Comparison of ENCODE assay signal across 10 cellular contexts in the genomic region with DNA sequence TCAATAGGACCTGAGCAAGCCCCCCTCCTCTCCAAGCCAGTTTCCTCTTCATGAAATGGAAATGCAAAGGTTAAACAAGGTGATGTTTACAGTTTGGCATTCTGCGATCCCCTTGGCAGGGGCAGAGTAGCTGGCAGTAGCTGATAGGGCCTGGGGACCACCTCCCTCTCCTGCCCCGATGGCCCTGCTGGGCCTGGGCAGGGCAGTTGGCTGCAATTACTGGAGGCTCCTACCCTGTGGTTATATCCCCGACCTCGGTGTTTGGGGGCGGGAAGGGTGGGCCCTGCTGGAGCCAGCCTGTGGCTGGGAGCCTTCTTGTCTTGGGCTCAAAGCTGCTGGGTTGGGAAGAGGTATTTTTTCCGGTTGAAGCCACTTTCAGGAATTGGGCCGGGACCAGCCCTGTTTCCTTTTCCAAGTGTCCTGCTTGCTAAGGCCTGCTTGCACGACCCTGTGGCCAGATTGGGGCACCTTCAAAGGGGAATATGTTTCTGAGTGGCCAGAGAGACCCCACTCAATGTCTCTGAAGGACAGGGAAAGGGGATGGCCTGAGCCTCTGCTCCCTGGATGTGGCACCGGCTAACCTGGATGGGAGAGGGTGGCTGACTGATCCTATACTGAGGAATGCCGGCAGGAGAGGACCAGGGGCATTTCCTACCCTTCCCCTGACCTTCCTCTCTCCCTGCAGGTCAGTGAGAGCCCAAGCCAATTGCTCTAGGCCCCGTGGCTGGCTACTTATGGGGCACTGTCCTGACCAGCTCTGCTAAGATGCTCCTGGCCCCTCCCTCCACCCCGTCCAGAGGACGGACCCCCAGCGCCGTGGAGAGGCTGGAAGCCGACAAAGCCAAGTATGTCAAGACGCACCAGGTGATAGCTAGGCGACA. TPM values are rescaled to one million over a fixed set of nuclear protein-coding genes. Genes with fewer than 3 reads are reported as not detected.
DNase-seq lines count a peak whose midpoint lies in the region; FAIRE-seq and TF ChIP-seq lines count a peak whose summit lies in the region.
"Had no signal": no experiment of that assay in that cellular context is flagged by ENCODE, and none has a peak within 500 bp of the region (broad histone marks: within the 10 kb centered on the region; RNA-seq: fewer than 3 reads in every experiment).

No MANE protein-coding gene starts in this region.

- WGBS in adrenal gland, 4 donors: 54 to 78% (median 65%) methylated on average over 7 to 18 of the region's 18 CpGs

- no peak overlapping the region for H3K9ac ChIP-seq in OCI-LY1 (ENCODE audit: low read length)

- H3K4me3 ChIP-seq in AG04449 (ENCODE audit: low read depth, low read length) (peak overlapping the region; percentile 30; the same call in 1 of the 2 replicates), OCI-LY1 (ENCODE audit: low read depth, low read length, poor library complexity, severe bottlenecking) (no peak overlapping the region), osteoblast (ENCODE audit: insufficient read depth, low read length) (peak overlapping the region; percentile 63), adrenal gland (peak overlapping the region in 1 of 4 donors; percentile 61)

- DNase-seq in AG04449 (ENCODE audit: low read depth, low spot score) (no peak), glutamatergic neuron (no peak), osteoblast (ENCODE audit: insufficient read length, low spot score, missing footprints) (peak; percentile 76), adrenal gland (no peak), C1 segment of cervical spinal cord (lab: John Stamatoyannopoulos, UW) (no peak), activated T-cell treated with anti-CD3 and anti-CD28 coated beads for 4 hours (no peak), H54 (ENCODE audit: insufficient read length, low spot score) (no peak)

- H2AFZ ChIP-seq in OCI-LY1 (ENCODE audit: low read length): no peak overlapping the region
- peak overlapping the region; percentile 62 for H2AFZ ChIP-seq in osteoblast (ENCODE audit: low read length)

- H3K36me3 Mint-ChIP-seq in glutamatergic neuron (ENCODE audit: unreplicated experiment): no peaks in the 10 kb centered on the region

- intact Hi-C loops in adrenal gland (cut with DNase I): loop anchor here in 1 of 2 donors (10.0 kb wide), 1 partner anchor 126 kb away; no protein-coding TSS in a partner anchor

- H3K9me3 ChIP-seq in OCI-LY1 (ENCODE audit: low read length): no peaks in the 10 kb centered on the region
- no peaks in the 10 kb centered on the region for H3K9me3 ChIP-seq in osteoblast (ENCODE audit: low read depth, low read length)
- no peaks in the 10 kb centered on the region for H3K9me3 ChIP-seq in adrenal gland (replicated peaks in 1 of 3)

- H3K4me2 ChIP-seq in OCI-LY1 (ENCODE audit: low read length): peak overlapping the region; percentile 40; the same call in 1 of the 2 replicates
- H3K4me2 ChIP-seq in osteoblast (ENCODE audit: insufficient read depth, low read length): peak overlapping the region; percentile 76

- H3F3A ChIP-seq in OCI-LY1 (ENCODE audit: insufficient read depth, low read length): no peaks in the 10 kb centered on the region

- no peak for FAIRE-seq in H54 (lab: Jason Lieb, UNC)

- H3K4me1 ChIP-seq in OCI-LY1 (ENCODE audit: insufficient read depth, low read length, severe bottlenecking): peaks cover 9% of the 10 kb centered on the region
- peaks cover 4% of the 10 kb centered on the region for H3K4me1 ChIP-seq in osteoblast (ENCODE audit: insufficient read depth, low read length)
- peaks cover 10 to 15% of the 10 kb centered on the region in 2 donors for H3K4me1 ChIP-seq in adrenal gland (replicated peaks in 1 of 2)

- TF ChIP-seq CTCF in AG04449 (IDR thresholded peaks at IDR 0.05; ENCODE audit: insufficient read depth, low read length, missing control alignments): no peak
- TF ChIP-seq CTCF in OCI-LY1 (IDR thresholded peaks at IDR 0.05; ENCODE audit: low read length): no peak
- TF ChIP-seq CTCF in glutamatergic neuron (IDR thresholded peaks at IDR 0.05; ENCODE audit: partially characterized antibody, unreplicated experiment): no peak
- no peak for TF ChIP-seq CTCF in osteoblast (IDR thresholded peaks at IDR 0.05; ENCODE audit: extremely low read depth, low read depth, low read length)
- TF ChIP-seq CTCF in adrenal gland (IDR thresholded peaks at IDR 0.05): no peak

- H3K9me3 Mint-ChIP-seq in glutamatergic neuron (ENCODE audit: unreplicated experiment): peaks cover 4% of the 10 kb centered on the region

- peaks cover 20% of the 10 kb centered on the region for H3K4me1 Mint-ChIP-seq in glutamatergic neuron (ENCODE audit: low read depth, unreplicated experiment)

- H3K27ac ChIP-seq in OCI-LY1 (ENCODE audit: low read depth, low read length, poor library complexity, severe bottlenecking) (no peak overlapping the region), osteoblast (ENCODE audit: low read depth, low read length) (no peak overlapping the region), adrenal gland (peak overlapping the region in 1 of 5 donors; percentile 14)
- H3K27ac ChIP-seq: epithelial cell of prostate had no signal

- H3K4me3 Mint-ChIP-seq in glutamatergic neuron (ENCODE audit: unreplicated experiment): peak overlapping the region; percentile 72

- H3K79me2 ChIP-seq in OCI-LY1 (ENCODE audit: insufficient read depth, low read length) (no peaks in the 10 kb centered on the region), osteoblast (ENCODE audit: insufficient read depth, low read length) (no peaks in the 10 kb centered on the region)

- POLR2A ChIA-PET in AG04449 (lab: Yijun Ruan, JAX): no interaction called here

- TF ChIP-seq POLR2A in adrenal gland (IDR thresholded peaks at IDR 0.05) (no peak), H54 (IDR thresholded peaks at IDR 0.05; ENCODE audit: low read depth, low read length) (no peak)

- H3K36me3 ChIP-seq in OCI-LY1 (ENCODE audit: insufficient read depth, low read length): no peaks in the 10 kb centered on the region
- H3K36me3 ChIP-seq in osteoblast (ENCODE audit: insufficient read depth, low read length): no peaks in the 10 kb centered on the region
- no peaks in the 10 kb centered on the region for H3K36me3 ChIP-seq in adrenal gland (replicated peaks in 1 of 2)

- H4K20me1 ChIP-seq in OCI-LY1 (ENCODE audit: insufficient read depth, low read length): no peaks in the 10 kb centered on the region
- no peaks in the 10 kb centered on the region for H4K20me1 ChIP-seq in osteoblast (ENCODE audit: insufficient read depth, low read length)

- CTCF ChIA-PET in AG04449 (lab: Yijun Ruan, JAX): interaction anchor here (0.9 to 4.0 kb wide), 5 partner anchors 9 to 256 kb away, joined by 3 to 22 read pairs (median 5); partner anchors contain the start of gene ZNF593

- H3K27ac Mint-ChIP-seq in glutamatergic neuron (ENCODE audit: unreplicated experiment): no peak overlapping the region

- H3K27me3 Mint-ChIP-seq in glutamatergic neuron (ENCODE audit: unreplicated experiment): peaks cover 7% of the 10 kb centered on the region

- H3K9me2 ChIP-seq in OCI-LY1 (ENCODE audit: low read depth, low read length): no peaks in the 10 kb centered on the region

- peaks cover 8% of the 10 kb centered on the region; the same call in 1 of the 2 replicates for H3K27me3 ChIP-seq in OCI-LY1 (ENCODE audit: insufficient read depth, low read length)
- peaks cover 29% of the 10 kb centered on the region for H3K27me3 ChIP-seq in osteoblast (ENCODE audit: insufficient read depth, low read length)
- peaks cover 21% of the 10 kb centered on the region for H3K27me3 ChIP-seq in adrenal gland

RNA-seq across cellular contexts. Expression of gene FAM110D, which starts 1.9 kb away (rescaled TPM):
- total RNA-seq in glutamatergic neuron (ENCODE audit: unreplicated experiment) (0.25 TPM), osteoblast (not detected in 2 replicates), adrenal gland (1 to 10 TPM; 1.7 to 3.9 (median 2.4) TPM)
- 1 to 10 TPM in 2 of 3 donors, under 1 TPM in 1; 0.46 to 6.2 (median 1.4) TPM for polyA plus RNA-seq in adrenal gland

RNA-seq across cellular contexts. Expression of gene C1orf232, which starts 8.0 kb away (rescaled TPM):
- not detected for total RNA-seq in glutamatergic neuron (ENCODE audit: unreplicated experiment)
- not detected in 2 replicates for total RNA-seq in osteoblast
- total RNA-seq in adrenal gland: not detected
- not detected for polyA plus RNA-seq in adrenal gland
- total RNA-seq: occipital lobe had no signal

RNA-seq across cellular contexts. Expression of gene ZNF593, which starts 8.9 kb away (rescaled TPM):
- total RNA-seq in glutamatergic neuron (ENCODE audit: unreplicated experiment): 35.9 TPM
- total RNA-seq in osteoblast: 21.2 and 29.0 TPM in 2 replicates
- total RNA-seq in adrenal gland: 10 to 100 TPM; 17.8 to 44.7 (median 29.5) TPM
- polyA plus RNA-seq in adrenal gland: 100 to 1,000 TPM in 1 of 3 donors, 10 to 100 TPM in 1, 1 to 10 TPM in 1; 9.8 to 113 (median 51.0) TPM

RNA-seq across cellular contexts. Expression of gene ZNF593OS, which starts 10.9 kb away (rescaled TPM):
- total RNA-seq in glutamatergic neuron (ENCODE audit: unreplicated experiment) (4.2 TPM), osteoblast (not detected in 2 replicates), adrenal gland (under 1 TPM in 1 of 8 donors, not detected in 7; 0.18 TPM)
- under 1 TPM in 1 of 3 donors, not detected in 2; 0.88 TPM for polyA plus RNA-seq in adrenal gland
- total RNA-seq: occipital lobe had no signal

RNA-seq across cellular contexts. Expression of gene CNKSR1, which starts 16.5 kb away (rescaled TPM):
- 9.9 TPM for total RNA-seq in glutamatergic neuron (ENCODE audit: unreplicated experiment)
- under 0.01 TPM in 1 of 2 replicates, not detected in the other for total RNA-seq in osteoblast
- 1 to 10 TPM in 1 of 8 donors, under 1 TPM in 3, not detected in 4; 0.27 to 2.1 (median 0.34) TPM for total RNA-seq in adrenal gland
- 1 to 10 TPM in 1 of 3 donors, under 1 TPM in 2; 0.31 to 1.5 (median 0.64) TPM for polyA plus RNA-seq in adrenal gland
